In the genomic region with DNA sequence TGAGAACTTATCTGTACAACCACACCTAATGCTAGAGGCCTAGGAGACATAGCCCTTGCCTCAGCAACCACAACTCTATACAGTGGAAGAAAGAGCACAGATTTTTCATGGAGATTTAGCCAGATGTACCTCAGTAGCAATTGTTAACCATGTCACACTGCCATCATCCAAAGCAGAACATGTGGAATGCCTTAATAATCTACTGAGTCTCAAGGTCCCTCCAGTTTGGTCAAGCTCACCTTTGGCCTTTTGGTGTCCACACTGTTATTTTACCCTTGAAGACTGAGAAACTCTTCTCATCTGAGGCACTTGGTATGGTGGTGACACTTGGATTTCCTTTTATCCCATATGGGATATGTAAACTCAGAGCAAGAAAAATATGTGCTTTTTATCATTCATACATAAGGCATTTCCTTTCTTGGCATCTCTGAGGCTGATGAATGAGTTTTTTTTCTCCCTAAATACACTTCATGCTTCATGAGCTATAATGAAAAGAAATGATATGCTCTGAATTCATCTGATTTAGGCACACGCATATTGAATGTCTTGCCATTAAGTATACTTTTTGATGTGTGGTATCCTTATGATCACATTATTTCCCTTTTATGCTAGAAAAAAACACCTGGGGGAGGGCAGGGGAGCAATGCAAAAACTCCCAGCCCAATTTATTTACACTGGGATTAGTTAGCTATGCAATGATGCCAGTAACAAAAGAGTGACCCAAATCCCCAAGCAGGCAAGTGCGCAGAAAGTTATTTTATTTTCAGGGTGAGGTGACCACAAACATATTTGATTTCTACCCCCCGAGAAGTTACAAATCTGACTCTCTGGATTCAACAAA, we compare ENCODE assay signal across 1 cellular context.
TF ChIP-seq lines count a peak whose summit lies in the region.

No MANE protein-coding gene starts in this region.

TF ChIP-seq in endothelial cell of umbilical vein, 7 proteins besides CTCF, POLR2A, EP300 and RAD21:
- TF ChIP-seq JUN (IDR thresholded peaks at IDR 0.05; ENCODE audit: borderline replicate concordance, insufficient read depth, insufficient read length, low read depth): peak; percentile 69
- TF ChIP-seq EZH2 (IDR thresholded peaks at IDR 0.05; ENCODE audit: borderline replicate concordance, low read depth, low read length, severe bottlenecking): no peak
- no peak for TF ChIP-seq GATA2 (IDR thresholded peaks at IDR 0.05; ENCODE audit: insufficient read depth, insufficient read length, low read depth, low read length)
- TF ChIP-seq, protein P1, sequence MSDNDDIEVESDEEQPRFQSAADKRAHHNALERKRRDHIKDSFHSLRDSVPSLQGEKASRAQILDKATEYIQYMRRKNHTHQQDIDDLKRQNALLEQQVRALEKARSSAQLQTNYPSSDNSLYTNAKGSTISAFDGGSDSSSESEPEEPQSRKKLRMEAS (IDR thresholded peaks at IDR 0.05; ENCODE audit: insufficient read depth, insufficient read length): no peak
- TF ChIP-seq POLR2AphosphoS5 (IDR thresholded peaks at IDR 0.05; ENCODE audit: insufficient read depth, low read depth, low read length): peak; percentile 56
- peak; percentile 52 for TF ChIP-seq FOS (IDR thresholded peaks at IDR 0.05; ENCODE audit: borderline replicate concordance, insufficient read depth, low read length)
- no peak for TF ChIP-seq MYC (IDR thresholded peaks at IDR 0.05; ENCODE audit: low read depth, low read length)
